ENCODE assay signal across 14 cellular contexts in genomic region chr9:94315034-94315984, GRCh38. TPM values are rescaled to one million over a fixed set of nuclear protein-coding genes. Genes with fewer than 3 reads are reported as not detected.
"Had no signal": no experiment of that assay in that cellular context is flagged by ENCODE, and none has a peak within 500 bp of the region (broad histone marks: within the 10 kb centered on the region; RNA-seq: fewer than 3 reads in every experiment).

No MANE protein-coding gene starts in this region.

RNA-seq across cellular contexts. Expression of gene NUTM2F, which starts 13.1 kb away (rescaled TPM):
- total RNA-seq: activated naive CD4-positive, alpha-beta T cell treated with anti-CD3 and anti-CD28 coated beads for 36 hours; activated naive CD8-positive, alpha-beta T cell treated with anti-CD3 and anti-CD28 coated beads for 36 hours; adrenal gland; ascending aorta; cardiac septum; cerebellum; heart left ventricle; kidney epithelial cell; left ventricle myocardium inferior; lung microvascular endothelial cell; ovary; subcutaneous adipose tissue; thoracic aorta had no signal
- polyA plus RNA-seq: adrenal gland, heart left ventricle, immature natural killer cell, ovary had no signal
